Comparison of ENCODE assay signal across 24 cellular contexts in the genomic region with DNA sequence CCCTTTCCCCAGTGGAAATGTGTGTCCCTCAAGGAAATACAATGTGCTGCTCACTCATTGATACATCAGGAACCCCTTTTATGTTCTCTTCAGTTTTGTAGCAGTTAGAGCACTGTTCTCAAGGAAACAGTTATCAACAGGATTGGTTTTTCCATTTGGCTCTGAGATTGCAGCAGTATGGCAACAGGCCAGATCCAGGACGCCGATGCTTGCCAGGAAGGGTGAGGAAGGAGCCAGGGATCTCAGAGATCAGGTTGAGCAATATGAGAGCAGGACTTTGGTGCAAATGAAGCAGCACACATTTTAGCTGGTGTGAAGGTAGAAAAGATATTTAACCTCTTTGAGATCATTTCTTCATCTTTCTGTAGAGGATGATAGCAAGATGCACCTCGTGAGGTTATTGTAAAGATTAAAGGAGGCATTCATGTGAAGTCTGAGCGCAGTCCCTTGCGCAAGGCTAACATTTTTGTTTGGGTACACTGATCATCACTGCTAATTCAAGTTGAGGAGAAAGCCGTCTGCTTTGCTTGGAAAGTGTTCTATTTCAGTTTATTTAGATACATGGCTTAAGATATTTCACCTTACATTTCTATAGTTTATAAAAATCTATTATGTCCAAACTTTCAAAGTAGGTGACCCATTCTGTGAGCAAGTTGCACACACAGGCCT.
DNase-seq lines count a peak whose midpoint lies in the region; ATAC-seq and TF ChIP-seq lines count a peak whose summit lies in the region.
"Had no signal": no experiment of that assay in that cellular context is flagged by ENCODE, and none has a peak within 500 bp of the region (broad histone marks: within the 10 kb centered on the region; RNA-seq: fewer than 3 reads in every experiment).

No MANE protein-coding gene starts in this region.

- no peaks in the 10 kb centered on the region for H3K27me3 ChIP-seq in left ventricle myocardium inferior (ENCODE audit: low read depth)
- no peaks in the 10 kb centered on the region for H3K27me3 ChIP-seq in psoas muscle (ENCODE audit: insufficient read depth in 3 of 3, low read length in 2 of 3)
- H3K27me3 ChIP-seq: esophagus muscularis mucosa, sigmoid colon had no signal

- DNase-seq in Calu3 (peak; percentile 9), NCI-H2029 treated with DMSO at 0.1 percent for 48 hours (lab: John Stamatoyannopoulos, UW) (peak; percentile 80), left ventricle myocardium inferior (peak; percentile 19), psoas muscle (peak; percentile 23 to 59), middle frontal gyrus (ENCODE audit: extremely low spot score, low spot score) (no peak)
- DNase-seq: activated CD4-positive, alpha-beta T cell treated with anti-CD3 and anti-CD28 coated beads, Interleukin-2, amount 50 U/mL, for 4 hours; activated CD8-positive, alpha-beta memory T cell treated with anti-CD3 and anti-CD28 coated beads, Interleukin-2, amount 50 U/mL, for 4 hours; GF-D8; islet precursor cell; naive B cell; NCI-H1092 treated with DMSO at 0.1 percent for 48 hours; NCI-H524 treated with DMSO at 0.1 percent for 48 hours; occipital lobe; RPMI8226; sigmoid colon had no signal

- H3K4me1 ChIP-seq in left ventricle myocardium inferior = peaks cover 8% of the 10 kb centered on the region
- no peaks in the 10 kb centered on the region for H3K4me1 ChIP-seq in psoas muscle
- H3K4me1 ChIP-seq: sigmoid colon had no signal

- WGBS in psoas muscle, 3 donors = 51 to 60% (median 54%) methylated on average over 6 of the region's 6 CpGs

- H3K27me3 Mint-ChIP-seq in Calu3 (ENCODE audit: unreplicated experiment) = no peaks in the 10 kb centered on the region
- H3K27me3 Mint-ChIP-seq: activated naive CD8-positive, alpha-beta T cell; activated T-helper 17 cell treated with anti-CD3 and anti-CD28 coated beads, Interleukin-2, amount 50 U/mL, for 72 hours; memory B cell; naive B cell had no signal

- H3K4me3 Mint-ChIP-seq in Calu3 (ENCODE audit: low read depth, unreplicated experiment) = no peak overlapping the region
- H3K4me3 Mint-ChIP-seq: activated naive CD8-positive, alpha-beta T cell; activated T-helper 17 cell treated with anti-CD3 and anti-CD28 coated beads, Interleukin-2, amount 50 U/mL, for 72 hours; memory B cell; naive B cell; T-helper 2 cell treated with Interferon-gamma antibody and Interleukin-4, amounts not matched to agents 5 μg/mL and 100 μg/mL, for 36 hours had no signal

- no peaks in the 10 kb centered on the region for H3K36me3 Mint-ChIP-seq in Calu3 (ENCODE audit: insufficient read depth, unreplicated experiment)
- H3K36me3 Mint-ChIP-seq: activated naive CD8-positive, alpha-beta T cell; memory B cell; naive B cell had no signal

- H3K9me3 Mint-ChIP-seq in Calu3 (ENCODE audit: low read depth, unreplicated experiment) = no peaks in the 10 kb centered on the region
- H3K9me3 Mint-ChIP-seq: activated T-helper 17 cell treated with anti-CD3 and anti-CD28 coated beads, Interleukin-2, amount 50 U/mL, for 72 hours; memory B cell; naive B cell; T-helper 2 cell treated with Interferon-gamma antibody and Interleukin-4, amounts not matched to agents 5 μg/mL and 100 μg/mL, for 36 hours had no signal

- no peak for TF ChIP-seq CTCF in Calu3 (IDR thresholded peaks at IDR 0.05; ENCODE audit: unreplicated experiment)
- no peak for TF ChIP-seq CTCF in left ventricle myocardium inferior (IDR thresholded peaks at IDR 0.05; ENCODE audit: borderline replicate concordance)
- TF ChIP-seq CTCF in psoas muscle (IDR thresholded peaks at IDR 0.05) = no peak

- CTCF ChIA-PET in Calu3 (lab: Charles Lee) = no interaction called here

- H3K4me1 Mint-ChIP-seq in Calu3 (ENCODE audit: low read depth, unreplicated experiment) = no peaks in the 10 kb centered on the region
- H3K4me1 Mint-ChIP-seq: activated T-helper 17 cell treated with anti-CD3 and anti-CD28 coated beads, Interleukin-2, amount 50 U/mL, for 72 hours had no signal

- no peak overlapping the region for H3K27ac ChIP-seq in left ventricle myocardium inferior (replicated peaks)
- H3K27ac ChIP-seq in psoas muscle = no peak overlapping the region
- H3K27ac ChIP-seq: esophagus muscularis mucosa, sigmoid colon had no signal

- H3K9me3 ChIP-seq in left ventricle myocardium inferior (replicated peaks) = no peaks in the 10 kb centered on the region
- no peaks in the 10 kb centered on the region for H3K9me3 ChIP-seq in psoas muscle
- H3K9me3 ChIP-seq: esophagus muscularis mucosa, sigmoid colon had no signal

- H3K36me3 ChIP-seq in left ventricle myocardium inferior (no peaks in the 10 kb centered on the region), psoas muscle (ENCODE audit: insufficient read depth in 1 of 2, low read depth in 1 of 2) (no peaks in the 10 kb centered on the region)
- H3K36me3 ChIP-seq: esophagus muscularis mucosa, sigmoid colon had no signal

- H3K27ac Mint-ChIP-seq in Calu3 (ENCODE audit: unreplicated experiment) = no peak overlapping the region
- H3K27ac Mint-ChIP-seq: activated naive CD8-positive, alpha-beta T cell; activated T-helper 17 cell treated with anti-CD3 and anti-CD28 coated beads, Interleukin-2, amount 50 U/mL, for 72 hours; memory B cell; naive B cell; T-helper 2 cell treated with Interferon-gamma antibody and Interleukin-4, amounts not matched to agents 5 μg/mL and 100 μg/mL, for 36 hours had no signal

- intact Hi-C loops in Calu3 (cut with micrococcal nuclease; ENCODE audit: unreplicated experiment) (no loop called here), left ventricle myocardium inferior (cut with micrococcal nuclease) (no loop called here), psoas muscle (cut with DNase I) (no loop called here)

- ATAC-seq in psoas muscle = peak in 1 of 4 donors; percentile 37
- ATAC-seq in HG02870 (IDR thresholded peaks at IDR 0.05; ENCODE audit: unreplicated experiment) = no peak
- ATAC-seq in GM18868 (IDR thresholded peaks at IDR 0.05; ENCODE audit: unreplicated experiment) = no peak
- ATAC-seq in GM19452 (IDR thresholded peaks at IDR 0.05; ENCODE audit: unreplicated experiment) = no peak
- ATAC-seq: activated T-helper 17 cell treated with anti-CD3 and anti-CD28 coated beads, Interleukin-2, amount 50 U/mL, for 72 hours; SK-N-SH treated with all-trans-retinoic acid at 6 μM for 48 hours had no signal

- BruUV-seq in Calu3 (replicated peaks; lab: Mats Ljungman, UMichigan) = no TSS peak

- no peak overlapping the region for H3K4me3 ChIP-seq in left ventricle myocardium inferior
- no peak overlapping the region for H3K4me3 ChIP-seq in psoas muscle
- H3K4me3 ChIP-seq: esophagus muscularis mucosa, sigmoid colon had no signal
